ENCODE assay signal across 23 cellular contexts in genomic region chr3:27073903-27074302, GRCh38.
"Had no signal": no experiment of that assay in that cellular context is flagged by ENCODE, and none has a peak within 500 bp of the region (broad histone marks: within the 10 kb centered on the region; RNA-seq: fewer than 3 reads in every experiment).

No MANE protein-coding gene starts in this region.

- H3K27me3 ChIP-seq: heart left ventricle, neural progenitor cell, neutrophil, thyroid gland, transverse colon, upper lobe of left lung had no signal

- H3K4me3 ChIP-seq: heart left ventricle, left ventricle myocardium inferior, lung, neural progenitor cell, psoas muscle, smooth muscle cell, thyroid gland, transverse colon, upper lobe of left lung had no signal

- ATAC-seq: heart left ventricle; left cardiac atrium; naive thymus-derived CD8-positive, alpha-beta T cell; psoas muscle; stimulated activated memory B cell treated with anti-CD40 and anti-IgM and Interleukin-4, amounts not matched to agents 10 μg/mL and 1 μg/mL and 100 μg/mL, for 72 hours; stimulated activated naive CD8-positive, alpha-beta T cell treated with anti-CD3 and anti-CD28 coated beads, Interleukin-15, amount 100 ng/mL, for 72 hours had no signal

- H3K4me1 ChIP-seq: parathyroid adenoma, psoas muscle, thyroid gland, upper lobe of left lung had no signal

- H3K9me3 ChIP-seq: heart left ventricle, left ventricle myocardium inferior, neutrophil, psoas muscle, thyroid gland, transverse colon, upper lobe of left lung had no signal

- H3K36me3 ChIP-seq: heart left ventricle, left ventricle myocardium inferior, neural progenitor cell, neutrophil, thyroid gland, transverse colon, upper lobe of left lung had no signal

- H3K27ac ChIP-seq: heart left ventricle, left ventricle myocardium inferior, neutrophil, parathyroid adenoma, psoas muscle, thyroid gland, transverse colon, upper lobe of left lung had no signal

- DNase-seq: heart left ventricle; left cardiac atrium; left ventricle myocardium inferior; midbrain; naive thymus-derived CD8-positive, alpha-beta T cell; occipital lobe; psoas muscle; stimulated activated CD4-positive, alpha-beta T cell treated with anti-CD3 and anti-CD28 coated beads, Interleukin-1b, Interleukin-23, amount 100 ng/mL, for 48 hours; stimulated activated CD4-positive, alpha-beta T cell treated with anti-CD3 and anti-CD28 coated beads, Interleukin-2, amount 100 ng/mL, for 48 hours; stimulated activated CD4-positive, alpha-beta T cell treated with anti-CD3 and anti-CD28 coated beads, Interleukin-4, amount 100 ng/mL, for 4 hours; stimulated activated CD8-positive, alpha-beta memory T cell treated with anti-CD3 and anti-CD28 coated beads, Interleukin-4, amount 100 ng/mL, for 48 hours; stimulated activated naive CD4-positive, alpha-beta T cell treated with Interleukin-2 at 50 U/mL for 16 hours; stimulated activated naive CD8-positive, alpha-beta T cell treated with anti-CD3 and anti-CD28 coated beads, Interleukin-15, amount 100 ng/mL, for 72 hours; substantia nigra; thyroid gland; transverse colon; upper lobe of left lung had no signal
